Comparison of ENCODE assay signal across 24 cellular contexts in the genomic region with DNA sequence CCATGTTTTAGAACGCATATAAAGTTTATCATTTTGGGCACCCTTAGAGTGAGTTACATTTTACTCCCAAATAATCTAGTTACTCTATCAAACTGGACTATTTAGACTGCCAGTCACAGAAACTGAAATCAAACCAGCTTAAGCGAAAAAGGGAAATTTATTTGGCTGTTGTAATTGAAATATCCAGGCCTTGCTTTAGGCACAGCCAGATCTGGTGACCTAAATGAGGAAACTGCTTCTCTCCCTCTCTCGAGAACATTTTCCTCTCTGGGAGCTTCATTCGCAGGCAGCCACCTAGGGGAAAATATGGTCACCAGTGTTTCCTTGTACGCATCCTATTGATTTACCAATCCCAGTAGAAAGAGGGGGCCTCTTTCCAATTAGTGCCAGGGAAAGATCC.
DNase-seq lines count a peak whose midpoint lies in the region; ATAC-seq and TF ChIP-seq lines count a peak whose summit lies in the region.
"Had no signal": no experiment of that assay in that cellular context is flagged by ENCODE, and none has a peak within 500 bp of the region (broad histone marks: within the 10 kb centered on the region; RNA-seq: fewer than 3 reads in every experiment).

No MANE protein-coding gene starts in this region.

- no peak overlapping the region for H3K18ac ChIP-seq in neuronal stem cell (ENCODE audit: low read length)

- no peaks in the 10 kb centered on the region for H3K9me3 Mint-ChIP-seq in GM23338
- H3K9me3 Mint-ChIP-seq: CD14-positive monocyte had no signal

- H3K4me3 ChIP-seq in GM23338 (no peak overlapping the region), upper lobe of right lung (no peak overlapping the region), neuronal stem cell (ENCODE audit: low read length in 2 of 2) (no peak overlapping the region)
- H3K4me3 ChIP-seq: BLaER1, GM12878 had no signal

- H3K36me3 ChIP-seq in GM23338 (ENCODE audit: insufficient read depth) = no peaks in the 10 kb centered on the region
- H3K36me3 ChIP-seq in upper lobe of right lung = no peaks in the 10 kb centered on the region
- no peaks in the 10 kb centered on the region for H3K36me3 ChIP-seq in neuronal stem cell (replicated peaks in 1 of 2; ENCODE audit: control insufficient read depth in 2 of 2, insufficient read depth in 2 of 2, low read length in 2 of 2)
- H3K36me3 ChIP-seq: BLaER1 had no signal

- no peaks in the 10 kb centered on the region for H3K79me2 ChIP-seq in GM23338 (replicated peaks; ENCODE audit: insufficient read depth)

- H2BK15ac ChIP-seq in neuronal stem cell (ENCODE audit: low read length) = no peak overlapping the region

- H3K4me1 Mint-ChIP-seq in GM23338 = no peaks in the 10 kb centered on the region
- H3K4me1 Mint-ChIP-seq: B cell; CD4-positive, alpha-beta memory T cell; CD4-positive, CD25-positive, alpha-beta regulatory T cell; CD8-positive, alpha-beta memory T cell had no signal

- H4K20me1 ChIP-seq in GM23338 (replicated peaks; ENCODE audit: insufficient read depth) = no peaks in the 10 kb centered on the region
- H4K20me1 ChIP-seq: BLaER1 had no signal

- H2AFZ ChIP-seq in GM23338 = peak overlapping the region; percentile 56; the same call in 1 of the 2 replicates
- no peak overlapping the region for H2AFZ ChIP-seq in neuronal stem cell (ENCODE audit: low read length)

- no peak overlapping the region for H2BK120ac ChIP-seq in neuronal stem cell (ENCODE audit: low read depth, low read length)

- no peak overlapping the region for H4K91ac ChIP-seq in neuronal stem cell (ENCODE audit: low read depth, low read length, poor library complexity)

- H3K4me2 ChIP-seq in GM23338 (no peak overlapping the region), neuronal stem cell (ENCODE audit: insufficient read depth, low read length, poor library complexity, severe bottlenecking) (no peak overlapping the region)
- H3K4me2 ChIP-seq: BLaER1 had no signal

- no peaks in the 10 kb centered on the region for H3F3A ChIP-seq in GM23338 (replicated peaks; ENCODE audit: low read depth)

- H3K14ac ChIP-seq in neuronal stem cell (ENCODE audit: low read length) = no peak overlapping the region

- H3K23ac ChIP-seq in neuronal stem cell (ENCODE audit: low read depth, low read length, poor library complexity) = no peak overlapping the region

- H3K27ac Mint-ChIP-seq in GM23338 = no peak overlapping the region
- H3K27ac Mint-ChIP-seq: B cell; CD4-positive, alpha-beta memory T cell; CD4-positive, CD25-positive, alpha-beta regulatory T cell had no signal

- no peak overlapping the region for H4K8ac ChIP-seq in neuronal stem cell (ENCODE audit: low read depth, low read length)

- H3K27me3 ChIP-seq in GM23338 (ENCODE audit: insufficient read depth) (no peaks in the 10 kb centered on the region), upper lobe of right lung (no peaks in the 10 kb centered on the region), neuronal stem cell (ENCODE audit: control insufficient read depth in 3 of 3, insufficient read depth in 3 of 3, low read depth in 1 of 3, low read length in 3 of 3) (no peaks in the 10 kb centered on the region)
- H3K27me3 ChIP-seq: BLaER1 had no signal

- H3K27me3 Mint-ChIP-seq in GM23338 (ENCODE audit: insufficient read depth, low read depth, poor library complexity) = no peaks in the 10 kb centered on the region
- H3K27me3 Mint-ChIP-seq: CD4-positive, CD25-positive, alpha-beta regulatory T cell had no signal

- no peaks in the 10 kb centered on the region for H3K36me3 Mint-ChIP-seq in GM23338 (ENCODE audit: low read depth)
- H3K36me3 Mint-ChIP-seq: CD14-positive monocyte; CD4-positive, alpha-beta memory T cell; CD4-positive, CD25-positive, alpha-beta regulatory T cell; CD8-positive, alpha-beta memory T cell had no signal

- no peak overlapping the region for H2BK12ac ChIP-seq in neuronal stem cell (ENCODE audit: low read length)

- H3K4me1 ChIP-seq in GM23338 (ENCODE audit: insufficient read depth) (no peaks in the 10 kb centered on the region), upper lobe of right lung (peaks cover 16% of the 10 kb centered on the region), neuronal stem cell (ENCODE audit: control insufficient read depth in 2 of 2, insufficient read depth in 1 of 2, low read depth in 1 of 2, low read length in 2 of 2) (peaks cover 0 to 3% of the 10 kb centered on the region in 2 donors)
- H3K4me1 ChIP-seq: BLaER1 had no signal

- ATAC-seq in GM23338 = no peak
- peak; percentile 43 for ATAC-seq in upper lobe of right lung
- no peak for ATAC-seq in HG03457 (IDR thresholded peaks at IDR 0.05; ENCODE audit: unreplicated experiment)
- ATAC-seq: GM12878 had no signal

- no peak overlapping the region for H2AK5ac ChIP-seq in neuronal stem cell (ENCODE audit: low read depth, low read length)

- H3K79me1 ChIP-seq in neuronal stem cell (ENCODE audit: low read depth, low read length) = no peaks in the 10 kb centered on the region

- H3K4ac ChIP-seq in neuronal stem cell (ENCODE audit: low read length) = no peak overlapping the region

- no peak overlapping the region for H2BK5ac ChIP-seq in neuronal stem cell (ENCODE audit: low read length)

- peaks cover 5% of the 10 kb centered on the region; the same call in 1 of the 2 replicates for H3K9me2 ChIP-seq in GM23338 (ENCODE audit: insufficient read depth)

- WGBS in neuronal stem cell (ENCODE audit: extremely low coverage in 2 of 2, insufficient read length in 2 of 2, insufficient replicate concordance in 1 of 2), 2 donors = no CpG with 5 or more reads among the region's 5 CpGs

- intact Hi-C loops in upper lobe of right lung (cut with DNase I) = no loop called here

- no peak overlapping the region for H3K9ac ChIP-seq in neuronal stem cell (ENCODE audit: low read depth, low read length, poor library complexity)
- H3K9ac ChIP-seq: BLaER1 had no signal

- H3K4me3 Mint-ChIP-seq in GM23338 = no peak overlapping the region
- H3K4me3 Mint-ChIP-seq: B cell; CD14-positive monocyte; CD4-positive, alpha-beta memory T cell; CD4-positive, CD25-positive, alpha-beta regulatory T cell; CD8-positive, alpha-beta memory T cell had no signal

- H3K9me3 ChIP-seq in upper lobe of right lung (no peaks in the 10 kb centered on the region), neuronal stem cell (replicated peaks in 1 of 2; ENCODE audit: control insufficient read depth in 2 of 2, insufficient read depth in 1 of 2, low read depth in 1 of 2, low read length in 2 of 2) (no peaks in the 10 kb centered on the region)
- H3K9me3 ChIP-seq: BLaER1 had no signal

- TF ChIP-seq CTCF in GM23338 (conservative IDR thresholded peaks at IDR 0.05; ENCODE audit: low read depth in 2 of 2) (no peak), upper lobe of right lung (IDR thresholded peaks at IDR 0.05) (no peak)

- DNase-seq in GM23338 (ENCODE audit: low spot score) (no peak), medulla oblongata (ENCODE audit: extremely low spot score) (peak; percentile 56), upper lobe of right lung (no peak), SHP77 treated with DMSO at 0.1 percent for 48 hours (lab: John Stamatoyannopoulos, UW) (no peak), neuronal stem cell (ENCODE audit: low spot score) (no peak)
- DNase-seq: 8988T; ACHN; C1 segment of cervical spinal cord; CD4-positive, alpha-beta memory T cell; CD4-positive, CD25-positive, alpha-beta regulatory T cell; CD8-positive, alpha-beta memory T cell; COR-L47; DMS 273 treated with DMSO at 0.1 percent for 48 hours; DMS153; DMS53; DMS79; DND-41; EL; GDM1 had no signal

- H3K27ac ChIP-seq in GM23338 (ENCODE audit: low read depth) (no peak overlapping the region), upper lobe of right lung (no peak overlapping the region), neuronal stem cell (replicated peaks; ENCODE audit: low read length) (no peak overlapping the region)
- H3K27ac ChIP-seq: BLaER1 had no signal

TF ChIP-seq in GM23338, 12 proteins besides CTCF, POLR2A, EP300 and RAD21:
- TF ChIP-seq EZH2phosphoT487 (IDR thresholded peaks at IDR 0.05; ENCODE audit: unreplicated experiment) = no peak
- no peak for TF ChIP-seq POLR2AphosphoS5 (IDR thresholded peaks at IDR 0.05; ENCODE audit: low read depth)
- TF ChIP-seq EZH2 (IDR thresholded peaks at IDR 0.05; ENCODE audit: low read depth, unreplicated experiment) = no peak
